In genomic region chr12:71685312-71685906, GRCh38 we compare ENCODE assay signal across 8 cellular contexts. TPM values are rescaled to one million over a fixed set of nuclear protein-coding genes. Genes with fewer than 3 reads are reported as not detected.
A peak's percentile ranks its signal among the peaks of the same experiment; 100 is the strongest.
DNase-seq lines count a peak whose midpoint lies in the region; ATAC-seq lines count a peak whose summit lies in the region.

No MANE protein-coding gene starts in this region.

- peaks cover 23% of the 10 kb centered on the region for H3K4me1 Mint-ChIP-seq in activated T-helper 1 cell treated with anti-CD3 and anti-CD28 coated beads, Interleukin-12 subunit alpha, Interleukin-12 subunit beta, Interleukin-2, Interleukin-4 antibody, amounts not matched to agents 30 ng/mL and 10 ng/mL and 1 ng/mL, durations not matched to agents 14 hours and 24 hours and 36 hours (ENCODE audit: low read depth)
- peaks cover 10% of the 10 kb centered on the region for H3K4me1 Mint-ChIP-seq in stimulated activated naive CD8-positive, alpha-beta T cell treated with anti-CD3 and anti-CD28 coated beads, Interleukin-15, amount 100 ng/mL, for 72 hours

- no peaks in the 10 kb centered on the region for H3K4me1 ChIP-seq in iPS DF 6.9 (ENCODE audit: control insufficient read depth, insufficient read depth, low read length)

- no peaks in the 10 kb centered on the region for H3K9me3 ChIP-seq in iPS DF 6.9 (ENCODE audit: control insufficient read depth, insufficient read depth, low read length)

- peak overlapping the region; percentile 47; the same call in 1 of the 2 replicates for H3K4me3 ChIP-seq in iPS DF 6.9 (ENCODE audit: low read length)

- peak overlapping the region; percentile 93 for H3K27ac Mint-ChIP-seq in activated T-helper 1 cell treated with anti-CD3 and anti-CD28 coated beads, Interleukin-12 subunit alpha, Interleukin-12 subunit beta, Interleukin-2, Interleukin-4 antibody, amounts not matched to agents 30 ng/mL and 10 ng/mL and 1 ng/mL, durations not matched to agents 14 hours and 24 hours and 36 hours
- H3K27ac Mint-ChIP-seq in stimulated activated naive CD8-positive, alpha-beta T cell treated with anti-CD3 and anti-CD28 coated beads, Interleukin-15, amount 100 ng/mL, for 72 hours: peak overlapping the region; percentile 73 to 78

- no peaks in the 10 kb centered on the region for H3K27me3 Mint-ChIP-seq in activated T-helper 1 cell treated with anti-CD3 and anti-CD28 coated beads, Interleukin-12 subunit alpha, Interleukin-12 subunit beta, Interleukin-2, Interleukin-4 antibody, amounts not matched to agents 30 ng/mL and 10 ng/mL and 1 ng/mL, durations not matched to agents 14 hours and 24 hours and 36 hours (ENCODE audit: insufficient read depth)
- H3K27me3 Mint-ChIP-seq in stimulated activated naive CD8-positive, alpha-beta T cell treated with anti-CD3 and anti-CD28 coated beads, Interleukin-15, amount 100 ng/mL, for 72 hours: no peaks in the 10 kb centered on the region

- ATAC-seq in stimulated activated naive CD8-positive, alpha-beta T cell treated with anti-CD3 and anti-CD28 coated beads, Interleukin-15, amount 100 ng/mL, for 72 hours: no peak

- WGBS in iPS DF 6.9 (ENCODE audit: insufficient coverage, insufficient read length): no CpG with 5 or more reads among the region's 19 CpGs

- no peaks in the 10 kb centered on the region for H3K9me3 Mint-ChIP-seq in activated T-helper 1 cell treated with anti-CD3 and anti-CD28 coated beads, Interleukin-12 subunit alpha, Interleukin-12 subunit beta, Interleukin-2, Interleukin-4 antibody, amounts not matched to agents 30 ng/mL and 10 ng/mL and 1 ng/mL, durations not matched to agents 14 hours and 24 hours and 36 hours
- no peaks in the 10 kb centered on the region for H3K9me3 Mint-ChIP-seq in stimulated activated naive CD8-positive, alpha-beta T cell treated with anti-CD3 and anti-CD28 coated beads, Interleukin-15, amount 100 ng/mL, for 72 hours

- intact Hi-C loops in activated T-helper 1 cell treated with anti-CD3 and anti-CD28 coated beads, Interleukin-12 subunit alpha, Interleukin-12 subunit beta, Interleukin-2, Interleukin-4 antibody, amounts not matched to agents 30 ng/mL and 10 ng/mL and 1 ng/mL, durations not matched to agents 14 hours and 24 hours and 36 hours (cut with micrococcal nuclease): loop anchor here (5.0 to 10.0 kb wide), 2 partner anchors 1321 to 1948 kb away; partner anchors contain the start of genes KCNMB4 and RAB3IP

- H3K27ac ChIP-seq in iPS DF 6.9 (ENCODE audit: low read length): no peak overlapping the region

- peak overlapping the region; percentile 94 for H3K4me3 Mint-ChIP-seq in activated T-helper 1 cell treated with anti-CD3 and anti-CD28 coated beads, Interleukin-12 subunit alpha, Interleukin-12 subunit beta, Interleukin-2, Interleukin-4 antibody, amounts not matched to agents 30 ng/mL and 10 ng/mL and 1 ng/mL, durations not matched to agents 14 hours and 24 hours and 36 hours
- H3K4me3 Mint-ChIP-seq in stimulated activated naive CD8-positive, alpha-beta T cell treated with anti-CD3 and anti-CD28 coated beads, Interleukin-15, amount 100 ng/mL, for 72 hours: peak overlapping the region; percentile 89 to 98

- no peaks in the 10 kb centered on the region for H3K36me3 Mint-ChIP-seq in activated T-helper 1 cell treated with anti-CD3 and anti-CD28 coated beads, Interleukin-12 subunit alpha, Interleukin-12 subunit beta, Interleukin-2, Interleukin-4 antibody, amounts not matched to agents 30 ng/mL and 10 ng/mL and 1 ng/mL, durations not matched to agents 14 hours and 24 hours and 36 hours (ENCODE audit: low read depth)

- no peaks in the 10 kb centered on the region for H3K36me3 ChIP-seq in iPS DF 6.9 (ENCODE audit: control insufficient read depth, insufficient read depth, low read length)

- DNase-seq in DMS53 (lab: John Stamatoyannopoulos, UW): peak; percentile 62
- no peak for DNase-seq in DMS53 treated with DMSO at 0.1 percent for 48 hours (lab: John Stamatoyannopoulos, UW; ENCODE audit: unreplicated experiment)
- no peak for DNase-seq in activated T-helper 1 cell treated with anti-CD3 and anti-CD28 coated beads, Interleukin-12 subunit alpha, Interleukin-12 subunit beta, Interleukin-2, Interleukin-4 antibody, amounts not matched to agents 30 ng/mL and 10 ng/mL and 1 ng/mL, durations not matched to agents 14 hours and 24 hours and 36 hours (ENCODE audit: low spot score)
- DNase-seq in iPS DF 6.9 (ENCODE audit: low read depth, low spot score): no peak
- no peak for DNase-seq in stimulated activated naive CD8-positive, alpha-beta T cell treated with anti-CD3 and anti-CD28 coated beads, Interleukin-15, amount 100 ng/mL, for 72 hours
- DNase-seq in dedifferentiated amniotic fluid mesenchymal stem cell (ENCODE audit: extremely low spot score): no peak
- no peak for DNase-seq in T-helper 9 cell
- DNase-seq in NCI-H2171 (lab: John Stamatoyannopoulos, UW): no peak

- no peaks in the 10 kb centered on the region for H3K27me3 ChIP-seq in iPS DF 6.9 (ENCODE audit: control insufficient read depth, insufficient read depth, low read length)

RNA-seq across cellular contexts. Expression of gene TMEM19, which starts 0.5 kb away (rescaled TPM):
- 10.6 and 11.3 TPM in 2 replicates for total RNA-seq in activated T-helper 1 cell treated with anti-CD3 and anti-CD28 coated beads, Interleukin-12 subunit alpha, Interleukin-12 subunit beta, Interleukin-2, Interleukin-4 antibody, amounts not matched to agents 30 ng/mL and 10 ng/mL and 1 ng/mL, durations not matched to agents 14 hours and 24 hours and 36 hours

RNA-seq across cellular contexts. Expression of gene THAP2, which starts 21.3 kb away (rescaled TPM):
- 5.7 and 5.9 TPM in 2 replicates for total RNA-seq in activated T-helper 1 cell treated with anti-CD3 and anti-CD28 coated beads, Interleukin-12 subunit alpha, Interleukin-12 subunit beta, Interleukin-2, Interleukin-4 antibody, amounts not matched to agents 30 ng/mL and 10 ng/mL and 1 ng/mL, durations not matched to agents 14 hours and 24 hours and 36 hours

RNA-seq across cellular contexts. Expression of gene ZFC3H1, which starts 21.8 kb away (rescaled TPM):
- total RNA-seq in activated T-helper 1 cell treated with anti-CD3 and anti-CD28 coated beads, Interleukin-12 subunit alpha, Interleukin-12 subunit beta, Interleukin-2, Interleukin-4 antibody, amounts not matched to agents 30 ng/mL and 10 ng/mL and 1 ng/mL, durations not matched to agents 14 hours and 24 hours and 36 hours: 57.7 and 58.6 TPM in 2 replicates
